15 cellular contexts compared by ENCODE assay signal in the genomic region with DNA sequence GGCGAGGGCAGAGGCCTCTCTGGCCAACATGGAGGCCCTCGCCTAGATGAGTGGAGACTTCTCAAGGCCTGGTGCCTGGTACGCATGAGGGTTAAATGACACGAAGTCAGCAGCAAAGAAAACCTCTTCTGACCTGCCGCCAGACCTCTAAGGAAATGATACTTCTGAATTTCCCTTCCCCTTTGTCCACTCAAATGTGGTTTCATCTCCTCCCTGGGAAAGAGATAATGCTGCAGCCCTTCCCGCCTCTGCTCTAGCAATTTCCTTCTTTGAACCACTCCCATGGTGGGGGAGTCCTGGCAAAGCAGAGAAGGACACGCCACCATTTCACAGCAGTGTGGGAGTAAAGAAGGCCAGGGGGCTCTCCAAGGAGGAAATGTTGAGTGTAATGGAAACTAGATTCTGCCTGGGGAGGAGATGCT.
DNase-seq lines count a peak whose midpoint lies in the region; ATAC-seq and TF ChIP-seq lines count a peak whose summit lies in the region.
"Had no signal": no experiment of that assay in that cellular context is flagged by ENCODE, and none has a peak within 500 bp of the region (broad histone marks: within the 10 kb centered on the region; RNA-seq: fewer than 3 reads in every experiment).

No MANE protein-coding gene starts in this region.

- no peaks in the 10 kb centered on the region for H3K9me3 ChIP-seq in ovary
- H3K9me3 ChIP-seq in breast epithelium, result no peaks in the 10 kb centered on the region
- no peaks in the 10 kb centered on the region for H3K9me3 ChIP-seq in BE2C
- H3K9me3 ChIP-seq: BLaER1 treated with 17β-estradiol and CSF1 and Interleukin-3, amounts not matched to agents 10 nM and 100 nM; gastrocnemius medialis; pancreas had no signal

- H3K36me3 ChIP-seq in ovary (no peaks in the 10 kb centered on the region), breast epithelium (no peaks in the 10 kb centered on the region), BE2C (no peaks in the 10 kb centered on the region)
- H3K36me3 ChIP-seq: gastrocnemius medialis, pancreas had no signal

- H3K4me3 ChIP-seq in fibroblast of pulmonary artery (replicated peaks; ENCODE audit: low read depth, low read length) (no peak overlapping the region), ovary (no peak overlapping the region), breast epithelium (no peak overlapping the region), BE2C (ENCODE audit: low read depth, low read length) (no peak overlapping the region)
- H3K4me3 ChIP-seq: BLaER1 treated with 17β-estradiol and CSF1 and Interleukin-3, amounts not matched to agents 10 nM and 100 nM; gastrocnemius medialis; pancreas had no signal

- no peak overlapping the region for H3K27ac Mint-ChIP-seq in T-cell
- H3K27ac Mint-ChIP-seq: activated naive CD8-positive, alpha-beta T cell treated with anti-CD3 and anti-CD28 coated beads, Interleukin-2, amount 10 ng/mL, durations not matched to agents 7 days and 5 days had no signal

- peaks cover 31% of the 10 kb centered on the region for H3K36me3 Mint-ChIP-seq in T-cell

- H3K4me1 ChIP-seq in ovary (ENCODE audit: insufficient read depth) (peaks cover 13% of the 10 kb centered on the region), breast epithelium (peaks cover 4 to 7% of the 10 kb centered on the region in 2 donors), BE2C (no peaks in the 10 kb centered on the region)
- H3K4me1 ChIP-seq: gastrocnemius medialis, pancreas had no signal

- no peak for TF ChIP-seq CTCF in GM13976 (IDR thresholded peaks at IDR 0.05; ENCODE audit: borderline replicate concordance, control extremely low read depth, extremely low read depth, insufficient read depth, missing control alignments)
- TF ChIP-seq CTCF in fibroblast of pulmonary artery (IDR thresholded peaks at IDR 0.05; ENCODE audit: low read length, missing control alignments), result no peak
- TF ChIP-seq CTCF in ovary (IDR thresholded peaks at IDR 0.05), result no peak
- no peak for TF ChIP-seq CTCF in breast epithelium (IDR thresholded peaks at IDR 0.05)
- TF ChIP-seq CTCF in BE2C (IDR thresholded peaks at IDR 0.05; ENCODE audit: low read depth, low read length), result no peak

- no peaks in the 10 kb centered on the region for H3K9me3 Mint-ChIP-seq in T-cell
- H3K9me3 Mint-ChIP-seq: activated naive CD8-positive, alpha-beta T cell treated with anti-CD3 and anti-CD28 coated beads, Interleukin-2, amount 10 ng/mL, durations not matched to agents 7 days and 5 days had no signal

- no peak overlapping the region for H3K27ac ChIP-seq in ovary
- H3K27ac ChIP-seq in breast epithelium, result peak overlapping the region in 1 of 2 donors; percentile 56
- H3K27ac ChIP-seq: BLaER1 treated with 17β-estradiol and CSF1 and Interleukin-3, amounts not matched to agents 10 nM and 100 nM; gastrocnemius medialis had no signal

- in situ Hi-C loops in GM13976 (cut with MboI; ENCODE audit: low sequenced_read_pairs, unreplicated experiment), result no loop called here

- no peak for TF ChIP-seq POLR2A in ovary (IDR thresholded peaks at IDR 0.05)
- TF ChIP-seq POLR2A in breast epithelium (IDR thresholded peaks at IDR 0.05), result no peak

- CTCF ChIA-PET in T-cell (lab: Charles Lee), result no interaction called here

- peaks cover 0 to 2% of the 10 kb centered on the region in 2 donors for H3K27me3 Mint-ChIP-seq in T-cell

- ATAC-seq in GM21619 (IDR thresholded peaks at IDR 0.05; ENCODE audit: unreplicated experiment) (no peak), T-cell (replicated peaks in 1 of 4) (no peak)
- ATAC-seq: gastrocnemius medialis, Panc1 had no signal

- DNase-seq in GM13976 (ENCODE audit: low spot score), result peak; percentile 55
- DNase-seq in NCI-H69 (lab: John Stamatoyannopoulos, UW), result peak; percentile 73
- DNase-seq in fibroblast of pulmonary artery (ENCODE audit: low read depth), result peak; percentile 91
- DNase-seq in ovary, result peak in 3 of 5 donors; percentile 16 to 37 (median 32)
- no peak for DNase-seq in breast epithelium (ENCODE audit: low spot score in 2 of 2)
- no peak for DNase-seq in BE2C
- DNase-seq in T-cell, result no peak
- DNase-seq: activated naive CD8-positive, alpha-beta T cell treated with anti-CD3 and anti-CD28 coated beads, Interleukin-2, amount 10 ng/mL, durations not matched to agents 7 days and 5 days; gastrocnemius medialis; pancreas; stimulated activated CD4-positive, alpha-beta T cell treated with anti-CD3 and anti-CD28 coated beads, Interleukin-2, amount 100 ng/mL, for 24 hours; T-helper 9 cell had no signal

- 45 to 47% (median 47%) methylated on average over 7 of the region's 7 CpGs for WGBS in ovary, 3 donors

- H3K4me1 Mint-ChIP-seq in T-cell, result peaks cover 28 to 34% (median 33%) of the 10 kb centered on the region in 3 donors

- TF ChIP-seq EP300 in ovary (IDR thresholded peaks at IDR 0.05), result no peak

- no peak overlapping the region for H3K4me3 Mint-ChIP-seq in T-cell
- H3K4me3 Mint-ChIP-seq: activated naive CD8-positive, alpha-beta T cell treated with anti-CD3 and anti-CD28 coated beads, Interleukin-2, amount 10 ng/mL, durations not matched to agents 7 days and 5 days had no signal

- no peaks in the 10 kb centered on the region for H3K27me3 ChIP-seq in ovary
- H3K27me3 ChIP-seq in breast epithelium, result no peaks in the 10 kb centered on the region
- H3K27me3 ChIP-seq in BE2C, result no peaks in the 10 kb centered on the region
- H3K27me3 ChIP-seq: gastrocnemius medialis, pancreas had no signal

- POLR2A ChIA-PET in T-cell (lab: Charles Lee), result interaction anchor here in 1 of 2 donors (0.7 kb wide), 1 partner anchor 803 kb away, joined by 3 read pairs; no protein-coding TSS in a partner anchor

- intact Hi-C loops in ovary (cut with DNase I) (no loop called here), breast epithelium (cut with DNase I; ENCODE audit: low total_unique reads) (no loop called here)

Comparison
In these comparisons a context has a peak if more than half of its experiments do, and no peak if none do; other contexts are left out.
1. DNase-seq: peak in GM13976 (single experiment), NCI-H69 (single experiment), fibroblast of pulmonary artery (single experiment) and ovary (3 of 5); none in breast epithelium (0 of 2), BE2C (single experiment) and T-cell (0 of 34).